ENCODE assay signal across 1 cellular context in the genomic region with DNA sequence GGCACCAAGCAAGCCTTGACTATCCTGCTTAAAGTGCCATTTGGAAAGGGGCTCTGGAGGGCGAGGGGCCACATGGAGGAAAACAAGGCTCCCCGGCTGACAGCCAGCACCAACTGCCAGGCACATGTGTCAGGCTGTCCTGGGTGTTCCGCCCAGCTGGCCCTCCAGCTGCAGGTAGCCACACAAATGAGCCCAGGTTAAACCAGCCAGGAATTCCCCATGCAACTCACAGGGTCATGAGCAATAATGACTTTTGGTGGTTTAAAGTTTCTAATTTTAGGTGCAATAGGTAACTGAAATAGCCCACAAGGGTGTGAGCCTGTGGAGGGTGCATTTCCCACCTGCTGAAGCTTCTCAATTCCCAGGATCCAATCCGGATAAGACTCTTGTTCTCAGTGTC.
TF ChIP-seq lines count a peak whose summit lies in the region.

No MANE protein-coding gene starts in this region.

TF ChIP-seq in GM12878, 131 proteins besides CTCF, POLR2A, EP300 and RAD21 (continued from another document):
- TF ChIP-seq RELB (IDR thresholded peaks at IDR 0.05; ENCODE audit: low read depth) (peak; percentile 93), IKZF2 (IDR thresholded peaks at IDR 0.05) (peak; percentile 92 to 93), BACH1 (IDR thresholded peaks at IDR 0.05; ENCODE audit: borderline replicate concordance) (peak; percentile 35; the same call in 1 of the 2 replicates), CBFB (IDR thresholded peaks at IDR 0.05; ENCODE audit: low read depth) (peak; percentile 43; the same call in 1 of the 2 replicates), IKZF1 (conservative IDR thresholded peaks at IDR 0.05) (peak; percentile 81), ZNF24 (IDR thresholded peaks at IDR 0.05) (peak; percentile 44; the same call in 1 of the 2 replicates), ZNF687 (IDR thresholded peaks at IDR 0.05) (peak; percentile 67), JUNB (IDR thresholded peaks at IDR 0.05) (peak; percentile 51), TBL1XR1 (IDR thresholded peaks at IDR 0.05; ENCODE audit: low read depth, low read length) (0 out of 2 replicates have a peak, but pooled peaks have one; percentile 39), PAX5 (IDR thresholded peaks at IDR 0.05; ENCODE audit: borderline replicate concordance, low read depth, low read length) (peak; percentile 70; the same call in 1 of the 2 replicates), DPF2 (IDR thresholded peaks at IDR 0.05) (peak; percentile 79; the same call in 1 of the 2 replicates), BCL11A (IDR thresholded peaks at IDR 0.05; ENCODE audit: low read depth, low read length) (peak; percentile 75), POU2F2 (IDR thresholded peaks at IDR 0.05; ENCODE audit: borderline replicate concordance, low read depth, low read length) (0 out of 3 replicates have a peak, but pooled peaks have one; percentile 22), TCF3 (IDR thresholded peaks at IDR 0.05; ENCODE audit: borderline replicate concordance, insufficient read depth, low read depth, low read length) (peak; percentile 93), POLR2AphosphoS5 (IDR thresholded peaks at IDR 0.05; ENCODE audit: low read length) (peak; percentile 39; the same call in 1 of the 2 replicates), EED (IDR thresholded peaks at IDR 0.05; ENCODE audit: low read depth) (peak; percentile 85), RELA (IDR thresholded peaks at IDR 0.05; ENCODE audit: borderline replicate concordance, partially characterized antibody) (peak; percentile 86), BHLHE40 (IDR thresholded peaks at IDR 0.05; ENCODE audit: borderline replicate concordance in 1 of 2, low read depth in 2 of 2, low read length in 1 of 2) (peak; percentile 15 to 80; a peak in 2 of 4 replicates)
- TF ChIP-seq, protein P1, sequence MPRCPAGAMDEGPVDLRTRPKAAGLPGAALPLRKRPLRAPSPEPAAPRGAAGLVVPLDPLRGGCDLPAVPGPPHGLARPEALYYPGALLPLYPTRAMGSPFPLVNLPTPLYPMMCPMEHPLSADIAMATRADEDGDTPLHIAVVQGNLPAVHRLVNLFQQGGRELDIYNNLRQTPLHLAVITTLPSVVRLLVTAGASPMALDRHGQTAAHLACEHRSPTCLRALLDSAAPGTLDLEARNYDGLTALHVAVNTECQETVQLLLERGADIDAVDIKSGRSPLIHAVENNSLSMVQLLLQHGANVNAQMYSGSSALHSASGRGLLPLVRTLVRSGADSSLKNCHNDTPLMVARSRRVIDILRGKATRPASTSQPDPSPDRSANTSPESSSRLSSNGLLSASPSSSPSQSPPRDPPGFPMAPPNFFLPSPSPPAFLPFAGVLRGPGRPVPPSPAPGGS (IDR thresholded peaks at IDR 0.05; ENCODE audit: borderline replicate concordance, insufficient read depth, low read depth, low read length, poor library complexity, severe bottlenecking) = peak; percentile 40
